Comparison of ENCODE assay signal across 35 cellular contexts in genomic region chr1:239560921-239561320, GRCh38.
"Had no signal": no experiment of that assay in that cellular context is flagged by ENCODE, and none has a peak within 500 bp of the region (broad histone marks: within the 10 kb centered on the region; RNA-seq: fewer than 3 reads in every experiment).

No MANE protein-coding gene starts in this region.

- H3K27me3 Mint-ChIP-seq: activated CD4-positive, alpha-beta memory T cell treated with anti-CD3 and anti-CD28 coated beads for 36 hours; activated CD4-positive, alpha-beta T cell treated with anti-CD3 and anti-CD28 coated beads for 36 hours; activated CD4-positive, alpha-beta T cell treated with anti-CD3 and anti-CD28 coated beads, Interleukin-2, amount 10 ng/mL, durations not matched to agents 24 days and 14 days; activated CD8-positive, alpha-beta memory T cell treated with anti-CD3 and anti-CD28 coated beads, Interleukin-2, amount 10 ng/mL, durations not matched to agents 7 days and 5 days; activated naive CD4-positive, alpha-beta T cell treated with anti-CD3 and anti-CD28 coated beads, Interleukin-2, amount 50 U/mL, for 24 hours; activated naive CD8-positive, alpha-beta T cell treated with anti-CD3 and anti-CD28 coated beads, Interleukin-2, amount 50 U/mL, for 24 hours had no signal

- H3K27me3 ChIP-seq: adrenal gland, body of pancreas, colonic mucosa, dorsolateral prefrontal cortex, heart left ventricle had no signal

- H3K36me3 ChIP-seq: adrenal gland, colonic mucosa, heart left ventricle, WERI-Rb-1 had no signal

- H3K4me3 ChIP-seq: adrenal gland, body of pancreas, colonic mucosa, dorsolateral prefrontal cortex, heart left ventricle had no signal

- H3K4me1 Mint-ChIP-seq: endodermal cell had no signal

- H3K36me3 Mint-ChIP-seq: activated CD8-positive, alpha-beta memory T cell treated with anti-CD3 and anti-CD28 coated beads, Interleukin-2, amount 10 ng/mL, durations not matched to agents 7 days and 5 days; activated naive CD4-positive, alpha-beta T cell treated with anti-CD3 and anti-CD28 coated beads, Interleukin-2, amount 50 U/mL, for 24 hours; activated naive CD8-positive, alpha-beta T cell treated with anti-CD3 and anti-CD28 coated beads for 36 hours had no signal

- H3K9me3 Mint-ChIP-seq: activated CD4-positive, alpha-beta memory T cell treated with anti-CD3 and anti-CD28 coated beads for 36 hours; activated CD4-positive, alpha-beta T cell treated with anti-CD3 and anti-CD28 coated beads, Interleukin-2, amount 10 ng/mL, durations not matched to agents 24 days and 14 days; activated naive CD4-positive, alpha-beta T cell treated with anti-CD3 and anti-CD28 coated beads for 36 hours; activated naive CD4-positive, alpha-beta T cell treated with anti-CD3 and anti-CD28 coated beads, Interleukin-2, amount 50 U/mL, for 24 hours; activated naive CD8-positive, alpha-beta T cell treated with anti-CD3 and anti-CD28 coated beads for 36 hours; activated naive CD8-positive, alpha-beta T cell treated with anti-CD3 and anti-CD28 coated beads, Interleukin-2, amount 50 U/mL, for 24 hours; activated T-helper 1 cell treated with anti-CD3 and anti-CD28 coated beads, Interleukin-12 subunit alpha, Interleukin-12 subunit beta, Interleukin-2, Interleukin-4 antibody, amounts not matched to agents 30 ng/mL and 10 ng/mL and 1 ng/mL, durations not matched to agents 14 hours and 24 hours and 36 hours; activated T-helper 2 cell treated with anti-CD3 and anti-CD28 coated beads, Interferon-gamma antibody, Interleukin-2, Interleukin-4, amounts not matched to agents 10 μg/mL and 5 μg/mL and 100 μg/mL, durations not matched to agents 14 hours and 24 hours and 36 hours; endodermal cell; T-helper 2 cell treated with Interferon-gamma antibody and Interleukin-4, amounts not matched to agents 5 μg/mL and 100 μg/mL, for 36 hours had no signal

- H3K27ac ChIP-seq: adrenal gland, body of pancreas, colonic mucosa, heart left ventricle, WERI-Rb-1 had no signal

- ATAC-seq: activated CD4-positive, alpha-beta T cell treated with anti-CD3 and anti-CD28 coated beads for 36 hours; activated CD8-positive, alpha-beta memory T cell treated with anti-CD3 and anti-CD28 coated beads, Interleukin-2, amount 10 ng/mL, durations not matched to agents 7 days and 5 days; activated CD8-positive, alpha-beta T cell treated with anti-CD3 and anti-CD28 coated beads, Interleukin-2, amount 10 ng/mL, durations not matched to agents 7 days and 5 days; activated naive CD8-positive, alpha-beta T cell treated with anti-CD3 and anti-CD28 coated beads, Interleukin-2, amount 50 U/mL, for 24 hours; body of pancreas; esophagus mucosa; heart left ventricle; T-helper 17 cell had no signal

- H3K4me1 ChIP-seq: adrenal gland, colonic mucosa had no signal

- DNase-seq: activated CD4-positive, alpha-beta memory T cell treated with anti-CD3 and anti-CD28 coated beads for 36 hours; activated CD4-positive, alpha-beta T cell treated with anti-CD3 and anti-CD28 coated beads for 36 hours; activated CD4-positive, alpha-beta T cell treated with anti-CD3 and anti-CD28 coated beads, Interleukin-2, amount 10 ng/mL, durations not matched to agents 24 days and 14 days; activated CD4-positive, CD25-positive, alpha-beta regulatory T cell; activated CD4-positive, CD25-positive, alpha-beta regulatory T cell treated with anti-CD3 and anti-CD28 coated beads, Interleukin-2, amount 50 U/mL, for 72 hours; activated CD8-positive, alpha-beta memory T cell treated with anti-CD3 and anti-CD28 coated beads, Interleukin-2, amount 10 ng/mL, durations not matched to agents 7 days and 5 days; activated CD8-positive, alpha-beta memory T cell treated with anti-CD3 and anti-CD28 coated beads, Interleukin-2, amount 50 U/mL, for 4 hours; activated CD8-positive, alpha-beta T cell treated with anti-CD3 and anti-CD28 coated beads, Interleukin-2, amount 10 ng/mL, durations not matched to agents 7 days and 5 days; activated effector memory CD4-positive, alpha-beta T cell treated with anti-CD3 and anti-CD28 coated beads, Interleukin-2, amount 50 U/mL, for 16 hours; activated naive CD4-positive, alpha-beta T cell treated with anti-CD3 and anti-CD28 coated beads for 36 hours; activated naive CD8-positive, alpha-beta T cell treated with anti-CD3 and anti-CD28 coated beads for 36 hours; activated naive CD8-positive, alpha-beta T cell treated with anti-CD3 and anti-CD28 coated beads, Interleukin-2, amount 50 U/mL, for 24 hours; activated T-cell treated with anti-CD3 and anti-CD28 coated beads, Interleukin-2, amount 50 U/mL, for 1 hour; activated T-cell treated with anti-CD3 and anti-CD28 coated beads, Interleukin-2, amount 50 U/mL, for 48 hours; adrenal gland; amygdala; aorta; body of pancreas; caudate nucleus; cerebellar nuclear complex; colonic mucosa; dorsolateral prefrontal cortex; effector memory CD4-positive, alpha-beta T cell; endodermal cell; foreskin fibroblast; heart left ventricle; T-helper 1 cell; T-helper 17 cell; T1000; WERI-Rb-1 had no signal

- H3K4me3 Mint-ChIP-seq: activated CD4-positive, alpha-beta memory T cell treated with anti-CD3 and anti-CD28 coated beads for 36 hours; activated CD4-positive, alpha-beta T cell treated with anti-CD3 and anti-CD28 coated beads for 36 hours; activated CD4-positive, alpha-beta T cell treated with anti-CD3 and anti-CD28 coated beads, Interleukin-2, amount 10 ng/mL, durations not matched to agents 24 days and 14 days; activated CD8-positive, alpha-beta memory T cell treated with anti-CD3 and anti-CD28 coated beads, Interleukin-2, amount 10 ng/mL, durations not matched to agents 7 days and 5 days; activated CD8-positive, alpha-beta T cell treated with anti-CD3 and anti-CD28 coated beads, Interleukin-2, amount 10 ng/mL, durations not matched to agents 7 days and 5 days; activated naive CD4-positive, alpha-beta T cell treated with anti-CD3 and anti-CD28 coated beads for 36 hours; activated naive CD4-positive, alpha-beta T cell treated with anti-CD3 and anti-CD28 coated beads, Interleukin-2, amount 50 U/mL, for 24 hours; activated naive CD8-positive, alpha-beta T cell treated with anti-CD3 and anti-CD28 coated beads for 36 hours; activated naive CD8-positive, alpha-beta T cell treated with anti-CD3 and anti-CD28 coated beads, Interleukin-2, amount 50 U/mL, for 24 hours; activated T-helper 1 cell treated with anti-CD3 and anti-CD28 coated beads, Interleukin-12 subunit alpha, Interleukin-12 subunit beta, Interleukin-2, Interleukin-4 antibody, amounts not matched to agents 30 ng/mL and 10 ng/mL and 1 ng/mL, durations not matched to agents 14 hours and 24 hours and 36 hours; endodermal cell; T-helper 17 cell; T-helper 2 cell treated with Interferon-gamma antibody and Interleukin-4, amounts not matched to agents 5 μg/mL and 100 μg/mL, for 36 hours had no signal

- H3K27ac Mint-ChIP-seq: activated CD4-positive, alpha-beta memory T cell treated with anti-CD3 and anti-CD28 coated beads for 36 hours; activated CD4-positive, alpha-beta T cell treated with anti-CD3 and anti-CD28 coated beads for 36 hours; activated CD4-positive, alpha-beta T cell treated with anti-CD3 and anti-CD28 coated beads, Interleukin-2, amount 10 ng/mL, durations not matched to agents 24 days and 14 days; activated CD8-positive, alpha-beta memory T cell treated with anti-CD3 and anti-CD28 coated beads, Interleukin-2, amount 10 ng/mL, durations not matched to agents 7 days and 5 days; activated CD8-positive, alpha-beta T cell treated with anti-CD3 and anti-CD28 coated beads, Interleukin-2, amount 10 ng/mL, durations not matched to agents 7 days and 5 days; activated naive CD4-positive, alpha-beta T cell treated with anti-CD3 and anti-CD28 coated beads for 36 hours; activated naive CD4-positive, alpha-beta T cell treated with anti-CD3 and anti-CD28 coated beads, Interleukin-2, amount 50 U/mL, for 24 hours; activated naive CD8-positive, alpha-beta T cell treated with anti-CD3 and anti-CD28 coated beads for 36 hours; activated naive CD8-positive, alpha-beta T cell treated with anti-CD3 and anti-CD28 coated beads, Interleukin-2, amount 50 U/mL, for 24 hours; activated T-helper 1 cell treated with anti-CD3 and anti-CD28 coated beads, Interleukin-12 subunit alpha, Interleukin-12 subunit beta, Interleukin-2, Interleukin-4 antibody, amounts not matched to agents 30 ng/mL and 10 ng/mL and 1 ng/mL, durations not matched to agents 14 hours and 24 hours and 36 hours; activated T-helper 2 cell treated with anti-CD3 and anti-CD28 coated beads, Interferon-gamma antibody, Interleukin-2, Interleukin-4, amounts not matched to agents 10 μg/mL and 5 μg/mL and 100 μg/mL, durations not matched to agents 14 hours and 24 hours and 36 hours; endodermal cell; T-helper 17 cell; T-helper 2 cell treated with Interferon-gamma antibody and Interleukin-4, amounts not matched to agents 5 μg/mL and 100 μg/mL, for 36 hours had no signal
